Comparison of ENCODE assay signal across 20 cellular contexts in the genomic region with DNA sequence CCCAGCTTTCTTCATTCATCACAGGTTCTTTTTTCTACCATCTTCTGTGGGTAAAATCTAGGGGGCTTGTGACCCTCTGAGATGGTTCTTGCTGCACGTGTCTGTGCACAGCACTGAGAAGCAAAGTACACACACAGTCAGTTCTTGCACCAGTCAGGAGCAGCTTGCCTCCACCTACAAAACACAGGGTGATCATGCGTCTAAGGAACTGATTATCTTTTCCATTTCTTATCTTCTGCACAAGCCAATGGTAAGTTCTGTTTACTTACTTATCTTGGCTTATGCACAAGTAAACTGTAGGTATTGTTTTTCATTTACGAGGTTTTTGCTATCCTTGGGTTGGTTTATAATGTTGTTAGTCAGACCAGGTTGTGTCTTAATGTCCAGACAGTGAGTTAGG.
"Had no signal": no experiment of that assay in that cellular context is flagged by ENCODE, and none has a peak within 500 bp of the region (broad histone marks: within the 10 kb centered on the region; RNA-seq: fewer than 3 reads in every experiment).

No MANE protein-coding gene starts in this region.

- H3K27ac ChIP-seq: foreskin keratinocyte, spleen, thyroid gland had no signal

- H3K27me3 ChIP-seq: body of pancreas, foreskin keratinocyte, thyroid gland had no signal

- H3K27me3 Mint-ChIP-seq: activated CD4-positive, alpha-beta memory T cell treated with anti-CD3 and anti-CD28 coated beads for 36 hours; activated naive CD8-positive, alpha-beta T cell treated with anti-CD3 and anti-CD28 coated beads, Interleukin-2, amount 50 U/mL, for 24 hours had no signal

- H3K36me3 Mint-ChIP-seq: activated CD4-positive, alpha-beta memory T cell treated with anti-CD3 and anti-CD28 coated beads for 36 hours had no signal

- ATAC-seq: activated naive CD8-positive, alpha-beta T cell treated with anti-CD3 and anti-CD28 coated beads, Interleukin-2, amount 50 U/mL, for 24 hours; activated T-cell treated with anti-CD3 and anti-CD28 coated beads, Interleukin-2, amount 50 U/mL, for 72 hours; body of pancreas; foreskin keratinocyte; left ventricle myocardium superior; stimulated activated naive CD8-positive, alpha-beta T cell treated with anti-CD3 and anti-CD28 coated beads, Interleukin-15, Interleukin-2, amounts not matched to agents 100 U/mL and 50 U/mL, for 24 hours had no signal

- H3K4me1 ChIP-seq: foreskin keratinocyte had no signal

- H3K4me3 Mint-ChIP-seq: activated CD4-positive, alpha-beta memory T cell treated with anti-CD3 and anti-CD28 coated beads for 36 hours; activated naive CD8-positive, alpha-beta T cell treated with anti-CD3 and anti-CD28 coated beads, Interleukin-2, amount 50 U/mL, for 24 hours; activated T-cell treated with anti-CD3 and anti-CD28 coated beads, Interleukin-2, amount 50 U/mL, for 72 hours; dendritic cell treated with granulocyte-macrophage colony-stimulating factor and Interleukin-4, amounts not matched to agents 40 ng/mL and 50 ng/mL, for 4 days; T-helper 1 cell treated with Interleukin-12 subunit alpha and Interleukin-12 subunit beta and Interleukin-4 antibody, amounts not matched to agents 30 μg/mL and 1 μg/mL, for 36 hours had no signal

- DNase-seq: activated CD4-positive, alpha-beta memory T cell treated with anti-CD3 and anti-CD28 coated beads for 36 hours; activated CD4-positive, alpha-beta T cell treated with anti-CD3 and anti-CD28 coated beads for 48 hours; activated CD4-positive, CD25-positive, alpha-beta regulatory T cell; activated effector memory CD4-positive, alpha-beta T cell treated with Interleukin-2 at 50 U/mL for 16 hours; activated naive CD4-positive, alpha-beta T cell treated with anti-CD3 and anti-CD28 coated beads, Interleukin-2, amount 50 U/mL, for 16 hours; activated naive CD8-positive, alpha-beta T cell treated with anti-CD3 and anti-CD28 coated beads, Interleukin-2, amount 50 U/mL, for 24 hours; activated T-cell treated with anti-CD3 and anti-CD28 coated beads, Interleukin-2, amount 50 U/mL, for 72 hours; effector CD8-positive, alpha-beta T cell; foreskin keratinocyte; hypothalamus; left ventricle myocardium superior; mammary epithelial cell; spleen; stimulated activated CD4-positive, alpha-beta T cell treated with anti-CD3 and anti-CD28 coated beads, Interleukin-4, amount 100 ng/mL, for 1 hour; stimulated activated naive CD8-positive, alpha-beta T cell treated with anti-CD3 and anti-CD28 coated beads, Interleukin-15, Interleukin-2, amounts not matched to agents 100 U/mL and 50 U/mL, for 24 hours; substantia nigra; thyroid gland had no signal

- H3K9me3 ChIP-seq: body of pancreas, spleen, thyroid gland had no signal

- H3K36me3 ChIP-seq: spleen, thyroid gland had no signal

- H3K4me3 ChIP-seq: body of pancreas, spleen, thyroid gland had no signal

- H3K9me3 Mint-ChIP-seq: activated CD4-positive, alpha-beta memory T cell treated with anti-CD3 and anti-CD28 coated beads for 36 hours; activated naive CD8-positive, alpha-beta T cell treated with anti-CD3 and anti-CD28 coated beads, Interleukin-2, amount 50 U/mL, for 24 hours; activated T-cell treated with anti-CD3 and anti-CD28 coated beads, Interleukin-2, amount 50 U/mL, for 72 hours; dendritic cell treated with granulocyte-macrophage colony-stimulating factor and Interleukin-4, amounts not matched to agents 40 ng/mL and 50 ng/mL, for 4 days; T-helper 1 cell treated with Interleukin-12 subunit alpha and Interleukin-12 subunit beta and Interleukin-4 antibody, amounts not matched to agents 30 μg/mL and 1 μg/mL, for 36 hours had no signal

- H3K27ac Mint-ChIP-seq: activated CD4-positive, alpha-beta memory T cell treated with anti-CD3 and anti-CD28 coated beads for 36 hours; activated naive CD8-positive, alpha-beta T cell treated with anti-CD3 and anti-CD28 coated beads, Interleukin-2, amount 50 U/mL, for 24 hours; activated T-cell treated with anti-CD3 and anti-CD28 coated beads, Interleukin-2, amount 50 U/mL, for 72 hours; dendritic cell treated with granulocyte-macrophage colony-stimulating factor and Interleukin-4, amounts not matched to agents 40 ng/mL and 50 ng/mL, for 4 days; T-helper 1 cell treated with Interleukin-12 subunit alpha and Interleukin-12 subunit beta and Interleukin-4 antibody, amounts not matched to agents 30 μg/mL and 1 μg/mL, for 36 hours had no signal
